9 cellular contexts compared by ENCODE assay signal in the genomic region with DNA sequence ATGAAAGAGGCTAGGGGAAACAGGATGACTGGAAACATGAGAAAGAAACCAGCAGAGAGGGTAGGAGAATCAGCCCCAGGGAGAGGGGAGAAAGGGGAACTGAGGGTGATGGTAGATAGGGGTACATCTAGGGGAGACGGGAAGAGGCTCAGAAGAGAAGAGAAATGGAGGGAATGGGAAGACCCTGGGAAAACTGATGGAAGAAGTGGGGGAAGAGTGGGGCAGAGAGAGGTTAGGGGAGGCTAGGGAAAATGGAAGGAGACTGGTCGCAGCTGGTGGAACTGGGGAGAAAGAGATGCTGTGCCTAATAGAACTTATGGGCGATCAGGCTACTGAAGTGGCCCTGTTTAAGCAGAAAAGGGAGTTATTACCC. TPM values are rescaled to one million over a fixed set of nuclear protein-coding genes. Genes with fewer than 3 reads are reported as not detected.
DNase-seq lines count a peak whose midpoint lies in the region; ATAC-seq and TF ChIP-seq lines count a peak whose summit lies in the region.
"Had no signal": no experiment of that assay in that cellular context is flagged by ENCODE, and none has a peak within 500 bp of the region (broad histone marks: within the 10 kb centered on the region; RNA-seq: fewer than 3 reads in every experiment).

No MANE protein-coding gene starts in this region.

- H3K9me3 ChIP-seq in DND-41 (ENCODE audit: insufficient read depth, low read length, severe bottlenecking) (no peaks in the 10 kb centered on the region), T-helper 17 cell (ENCODE audit: control insufficient read depth, low read length, poor library complexity, severe bottlenecking) (no peaks in the 10 kb centered on the region), fibroblast of lung (ENCODE audit: control insufficient read depth, insufficient read depth, low read depth, low read length) (no peaks in the 10 kb centered on the region), sigmoid colon (no peaks in the 10 kb centered on the region)

- DNase-seq in DND-41 (no peak), T-helper 17 cell (no peak), fibroblast of lung (ENCODE audit: low read depth in 2 of 2) (no peak), sigmoid colon (no peak), NCI-H2029 treated with DMSO at 0.1 percent for 48 hours (lab: John Stamatoyannopoulos, UW) (no peak), cerebellar cortex (ENCODE audit: low spot score) (no peak), posterior vena cava (ENCODE audit: low spot score) (no peak)
- DNase-seq: activated effector memory CD4-positive, alpha-beta T cell treated with Interleukin-2 at 50 U/mL for 16 hours had no signal

- H3K27me3 ChIP-seq in DND-41 (ENCODE audit: insufficient read depth, low read length, poor library complexity) = peaks cover 9% of the 10 kb centered on the region
- no peaks in the 10 kb centered on the region for H3K27me3 ChIP-seq in fibroblast of lung (ENCODE audit: control insufficient read depth, insufficient read depth, low read length)
- H3K27me3 ChIP-seq in sigmoid colon = no peaks in the 10 kb centered on the region

- peaks cover 2% of the 10 kb centered on the region for H3K36me3 Mint-ChIP-seq in T-helper 17 cell (ENCODE audit: low read depth)

- no peak overlapping the region for H3K4me2 ChIP-seq in DND-41 (ENCODE audit: insufficient read depth, low read length)
- H3K4me2 ChIP-seq in fibroblast of lung (ENCODE audit: extremely low read depth, insufficient read depth, low read length) = peak overlapping the region; percentile 98

- no peak for TF ChIP-seq CTCF in DND-41 (IDR thresholded peaks at IDR 0.05; ENCODE audit: borderline replicate concordance, extremely low read depth, low read length, poor library complexity, severe bottlenecking)
- no peak for TF ChIP-seq CTCF in fibroblast of lung (conservative IDR thresholded peaks at IDR 0.05 in 1 of 2, IDR thresholded peaks at IDR 0.05 in 1 of 2; ENCODE audit: low read depth in 1 of 2, low read length in 2 of 2)
- no peak for TF ChIP-seq CTCF in sigmoid colon (IDR thresholded peaks at IDR 0.05)

- H3K27ac ChIP-seq in DND-41 (ENCODE audit: low read length) (no peak overlapping the region), fibroblast of lung (ENCODE audit: insufficient read depth, low read length) (peak overlapping the region; percentile 18), sigmoid colon (peak overlapping the region; percentile 76 to 81 (median 78))

- ATAC-seq in DND-41 (ENCODE audit: insufficient read depth, low read depth) (no peak), T-helper 17 cell (no peak), GM21367 (IDR thresholded peaks at IDR 0.05; ENCODE audit: unreplicated experiment) (no peak)

- H3K4me1 Mint-ChIP-seq in T-helper 17 cell = peaks cover 16% of the 10 kb centered on the region

- no peaks in the 10 kb centered on the region for H3K27me3 Mint-ChIP-seq in T-helper 17 cell

- H3K27ac Mint-ChIP-seq in T-helper 17 cell = peak overlapping the region; percentile 88

- H3K4me1 ChIP-seq in DND-41 (ENCODE audit: insufficient read depth, low read length) (peaks cover 6% of the 10 kb centered on the region), fibroblast of lung (ENCODE audit: control insufficient read depth, extremely low read depth, insufficient read depth, low read length) (no peaks in the 10 kb centered on the region), sigmoid colon (peaks cover 0 to 30% (median 15%) of the 10 kb centered on the region in 4 donors)

- TF ChIP-seq EP300 in sigmoid colon (IDR thresholded peaks at IDR 0.05) = no peak

- H4K20me1 ChIP-seq in DND-41 (ENCODE audit: insufficient read depth, low read length) (0 out of 2 replicates have a peak, but pooled peaks cover 2% of the 10 kb centered on the region), fibroblast of lung (ENCODE audit: control insufficient read depth, extremely low read depth, insufficient read depth, low read length) (no peaks in the 10 kb centered on the region)

- no peak for TF ChIP-seq POLR2A in sigmoid colon (IDR thresholded peaks at IDR 0.05)

- intact Hi-C loops in sigmoid colon (cut with DNase I) (no loop called here), posterior vena cava (cut with DNase I) (no loop called here)

- H3K4me3 ChIP-seq in DND-41 (ENCODE audit: low read depth in 1 of 2, low read length in 2 of 2) (no peak overlapping the region), fibroblast of lung (replicated peaks in 1 of 4; ENCODE audit: control extremely low read depth in 1 of 4, insufficient read depth in 1 of 4, low read depth in 3 of 4, low read length in 4 of 4) (peak overlapping the region; percentile 62 to 68 (median 63)), sigmoid colon (peak overlapping the region; percentile 21 to 44 (median 40))

- peak overlapping the region; percentile 86 for H3K4me3 Mint-ChIP-seq in T-helper 17 cell

- peak overlapping the region; percentile 40; the same call in 1 of the 2 replicates for H2AFZ ChIP-seq in DND-41 (ENCODE audit: low read depth, low read length)
- peak overlapping the region; percentile 94 for H2AFZ ChIP-seq in fibroblast of lung (ENCODE audit: low read length)

- H3K36me3 ChIP-seq in DND-41 (ENCODE audit: insufficient read depth, low read length) (no peaks in the 10 kb centered on the region), fibroblast of lung (ENCODE audit: control insufficient read depth, insufficient read depth, low read length) (no peaks in the 10 kb centered on the region), sigmoid colon (peaks cover 0 to 7% (median 0%) of the 10 kb centered on the region in 4 donors)

- H3K9ac ChIP-seq in DND-41 (ENCODE audit: low read depth, low read length) = no peak overlapping the region
- H3K9ac ChIP-seq in fibroblast of lung (ENCODE audit: insufficient read depth, low read length) = no peak overlapping the region

- WGBS in sigmoid colon, 2 donors = 69 to 84% methylated on average over 3 of the region's 3 CpGs

- H3K79me2 ChIP-seq in DND-41 (ENCODE audit: insufficient read depth, low read length) (no peaks in the 10 kb centered on the region), fibroblast of lung (ENCODE audit: control insufficient read depth, insufficient read depth, low read length) (no peaks in the 10 kb centered on the region)

RNA-seq across cellular contexts. Expression of a gene that starts 0.5 kb away (rescaled TPM):
- total RNA-seq in T-helper 17 cell (1 to 10 TPM in 1 of 2 donors, under 1 TPM in 1; 0.89 to 1.5 TPM), fibroblast of lung (46.0 and 50.5 TPM in 2 replicates), sigmoid colon (10 to 100 TPM; 12.4 to 53.5 (median 33.8) TPM), posterior vena cava (100 to 1,000 TPM; 181 to 239 TPM)
- polyA plus RNA-seq in fibroblast of lung (24.5 and 33.5 TPM in 2 replicates), sigmoid colon (10 to 100 TPM; 12.9 to 22.8 (median 17.6) TPM)
- 26.1 and 36.7 TPM in 2 replicates for polyA plus RNA-seq in fibroblast of lung (2012)
- polyA minus RNA-seq in fibroblast of lung (ENCODE audit: low replicate concordance) = 18.0 and 18.1 TPM in 2 replicates

RNA-seq across cellular contexts. Expression of a gene that starts 25.3 kb away (rescaled TPM):
- total RNA-seq in T-helper 17 cell = 10 to 100 TPM; 24.1 to 29.7 TPM
- 61.4 and 99.4 TPM in 2 replicates for total RNA-seq in fibroblast of lung
- 23.8 and 25.3 TPM in 2 replicates for polyA plus RNA-seq in fibroblast of lung
- 27.2 and 29.1 TPM in 2 replicates for polyA plus RNA-seq in fibroblast of lung (2012)
- polyA minus RNA-seq in fibroblast of lung (ENCODE audit: low replicate concordance) = 23.5 and 25.9 TPM in 2 replicates
- 10 to 100 TPM in 1 of 4 donors, 1 to 10 TPM in 3; 8.4 to 14.3 (median 8.8) TPM for total RNA-seq in sigmoid colon
- polyA plus RNA-seq in sigmoid colon = 10 to 100 TPM; 10.8 to 24.9 (median 15.0) TPM
- 10 to 100 TPM; 27.9 to 30.6 TPM for total RNA-seq in posterior vena cava

RNA-seq across cellular contexts. Expression of a gene that starts 54.1 kb away (rescaled TPM):
- under 1 TPM; 0.15 to 0.16 TPM for total RNA-seq in T-helper 17 cell
- total RNA-seq in fibroblast of lung = under 0.01 and 0.17 TPM in 2 replicates
- polyA plus RNA-seq in fibroblast of lung = 0.21 and 0.49 TPM in 2 replicates
- 0.33 and 0.59 TPM in 2 replicates for polyA plus RNA-seq in fibroblast of lung (2012)
- polyA minus RNA-seq in fibroblast of lung (ENCODE audit: low replicate concordance) = 0.63 and 2.6 TPM in 2 replicates
- total RNA-seq in sigmoid colon = 1 to 10 TPM in 3 of 4 donors, under 1 TPM in 1; 0.16 to 1.4 (median 1.1) TPM
- under 1 TPM; under 0.01 to 0.46 (median 0.39) TPM for polyA plus RNA-seq in sigmoid colon
- total RNA-seq in posterior vena cava = under 1 TPM; 0.52 to 0.88 TPM

Comparison
In these comparisons a context has a peak if more than half of its experiments do, and no peak if none do; other contexts are left out.
1. H3K4me3 ChIP-seq: peak in fibroblast of lung (4 of 4) and sigmoid colon (4 of 4); none in DND-41 (0 of 2).
2. RNA of a gene that starts 0.5 kb away (total RNA-seq): 181 to 239 TPM in posterior vena cava, 46.0 to 50.5 TPM in fibroblast of lung and 12.4 to 53.5 TPM in sigmoid colon; 0.89 to 1.5 TPM in T-helper 17 cell; every median in the first group is over 4 times any median in the second.